15 cellular contexts compared by ENCODE assay signal in the genomic region with DNA sequence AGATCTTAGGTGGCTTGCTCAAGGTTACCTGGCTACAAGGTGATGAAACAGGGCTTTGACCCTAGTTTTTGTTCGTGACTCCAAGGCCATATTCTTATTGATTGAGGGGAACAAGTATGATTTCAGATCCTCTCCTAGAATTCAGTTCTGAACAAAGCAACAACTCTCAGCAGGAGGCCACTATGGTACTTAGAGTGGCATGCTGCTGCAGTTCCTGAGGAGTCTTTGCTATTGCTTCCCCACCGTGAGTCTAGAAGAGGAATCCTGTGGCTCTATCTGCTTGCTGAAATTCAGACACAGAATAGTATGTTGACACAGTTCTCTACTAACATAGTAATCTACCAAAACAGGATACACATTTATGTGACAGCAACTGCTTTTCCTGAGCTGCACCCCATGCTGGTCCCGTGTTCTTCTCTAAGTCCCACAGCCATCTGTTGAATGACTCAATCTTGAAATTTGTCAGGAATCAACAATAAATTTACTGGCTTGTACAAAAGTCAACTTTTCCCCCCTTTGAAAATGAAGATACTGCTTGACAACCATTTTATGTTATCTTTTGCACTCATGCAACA. TPM values are rescaled to one million over a fixed set of nuclear protein-coding genes. Genes with fewer than 3 reads are reported as not detected.
DNase-seq lines count a peak whose midpoint lies in the region; ATAC-seq, FAIRE-seq and TF ChIP-seq lines count a peak whose summit lies in the region.
"Had no signal": no experiment of that assay in that cellular context is flagged by ENCODE, and none has a peak within 500 bp of the region (broad histone marks: within the 10 kb centered on the region; RNA-seq: fewer than 3 reads in every experiment).

No MANE protein-coding gene starts in this region.

- H2BK15ac ChIP-seq in H1 (ENCODE audit: low read length): no peak overlapping the region

- no peak for TF ChIP-seq RAD21 in H1 (IDR thresholded peaks at IDR 0.05 in 1 of 2, conservative IDR thresholded peaks at IDR 0.05 in 1 of 2; ENCODE audit: low read depth in 2 of 2, low read length in 2 of 2)

- H3K4me3 ChIP-seq in H1 (ENCODE audit: extremely low read depth in 1 of 4, insufficient read depth in 2 of 4, low read depth in 3 of 4, low read length in 4 of 4): no peak overlapping the region
- no peak overlapping the region for H3K4me3 ChIP-seq in neutrophil (ENCODE audit: low read depth in 1 of 2, low read length in 1 of 2)
- H3K4me3 ChIP-seq: sigmoid colon had no signal

- H2BK120ac ChIP-seq in H1 (replicated peaks; ENCODE audit: low read depth, low read length): no peak overlapping the region

- H4K8ac ChIP-seq in H1 (ENCODE audit: extremely low read depth, insufficient read depth, low read length): no peak overlapping the region

- H4K5ac ChIP-seq in H1 (ENCODE audit: insufficient read length, low read depth, low read length): no peak overlapping the region

- no peak for TF ChIP-seq EP300 in H1 (IDR thresholded peaks at IDR 0.05; ENCODE audit: borderline replicate concordance in 1 of 2, low read depth in 2 of 2, low read length in 2 of 2)

- H2BK20ac ChIP-seq in H1 (ENCODE audit: low read length): no peak overlapping the region

- H3K9me3 ChIP-seq in H1 (ENCODE audit: insufficient read depth in 2 of 2, low read depth in 1 of 2, low read length in 1 of 2) (no peaks in the 10 kb centered on the region), neutrophil (no peaks in the 10 kb centered on the region)
- H3K9me3 ChIP-seq: sigmoid colon had no signal

- H3K4me2 ChIP-seq in H1 (ENCODE audit: insufficient read depth in 1 of 2, low read depth in 2 of 2, low read length in 2 of 2): peak overlapping the region in 1 of 2 experiments; percentile 9; a peak in 1 of 4 replicates

- TF ChIP-seq CTCF in H1 (IDR thresholded peaks at IDR 0.05; ENCODE audit: control extremely low read depth in 1 of 3, insufficient read depth in 1 of 3, low read depth in 1 of 3, low read length in 3 of 3): no peak
- TF ChIP-seq CTCF in neutrophil (IDR thresholded peaks at IDR 0.05): no peak

- H3K14ac ChIP-seq in H1 (ENCODE audit: insufficient read length): no peak overlapping the region

- H3K27me3 ChIP-seq in H1 (replicated peaks in 1 of 4; ENCODE audit: control insufficient read depth in 3 of 4, extremely low read depth in 1 of 4, insufficient read depth in 3 of 4, low read length in 3 of 4) (no peaks in the 10 kb centered on the region), neutrophil (no peaks in the 10 kb centered on the region)
- H3K27me3 ChIP-seq: sigmoid colon had no signal

- H3K4me1 ChIP-seq in H1 (replicated peaks in 1 of 4; ENCODE audit: control insufficient read depth in 3 of 4, insufficient read depth in 4 of 4, low read length in 3 of 4): peaks cover 5 to 12% (median 9%) of the 10 kb centered on the region in 4 experiments; a peak in 5 of 7 replicates
- peaks cover 67 to 74% of the 10 kb centered on the region in 2 experiments for H3K4me1 ChIP-seq in neutrophil (ENCODE audit: control insufficient read depth in 1 of 2, insufficient read depth in 1 of 2, low read depth in 1 of 2, low read length in 1 of 2)

- no peak overlapping the region for H3K18ac ChIP-seq in H1 (ENCODE audit: extremely low read depth, low read length)

- 0 out of 2 replicates have a peak overlapping the region, but pooled peaks have one; percentile 86 for H2AK5ac ChIP-seq in H1 (ENCODE audit: low read depth, low read length)

- H2BK12ac ChIP-seq in H1 (ENCODE audit: low read depth, low read length): peak overlapping the region; percentile 87; the same call in 1 of the 2 replicates

- H2BK5ac ChIP-seq in H1 (ENCODE audit: low read depth, low read length): 0 out of 2 replicates have a peak overlapping the region, but pooled peaks have one; percentile 74

- no peak overlapping the region for H3K23ac ChIP-seq in H1 (ENCODE audit: insufficient read length)

- no peak overlapping the region for H3K4ac ChIP-seq in H1 (replicated peaks; ENCODE audit: insufficient read length, low read depth, low read length)

- H2AFZ ChIP-seq in H1 (ENCODE audit: low read length): no peak overlapping the region

- H3K79me2 ChIP-seq in H1 (ENCODE audit: control insufficient read depth in 1 of 2, insufficient read depth in 2 of 2, low read length in 2 of 2): peaks cover 9 to 79% of the 10 kb centered on the region in 2 experiments; a peak in 3 of 4 replicates

- DNase-seq in ELR (ENCODE audit: low read depth) (peak; percentile 66), MV-4-11 (lab: John Stamatoyannopoulos, UW) (peak; percentile 15), H1 (ENCODE audit: low read depth in 1 of 2, low spot score in 2 of 2) (no peak), NCI-H1417 (lab: John Stamatoyannopoulos, UW) (no peak), DMS53 treated with DMSO at 0.1 percent for 48 hours (lab: John Stamatoyannopoulos, UW; ENCODE audit: unreplicated experiment) (no peak)
- DNase-seq: activated T-cell treated with anti-CD3 and anti-CD28 coated beads for 4 hours; cerebellar nuclear complex; DMS79 treated with DMSO at 0.1 percent for 48 hours; head of caudate nucleus; NCI-H187; NK-92 treated with Interleukin-12 subunit alpha and Interleukin-12 subunit beta, amount 100 ng/mL, for 24 hours; sigmoid colon had no signal

- H4K91ac ChIP-seq in H1 (replicated peaks; ENCODE audit: insufficient read length, low read length): no peak overlapping the region

- H3K36me3 ChIP-seq in H1 (ENCODE audit: control insufficient read depth in 2 of 4, insufficient read depth in 4 of 4, low read length in 3 of 4): no peaks in the 10 kb centered on the region
- no peaks in the 10 kb centered on the region for H3K36me3 ChIP-seq in neutrophil
- H3K36me3 ChIP-seq: sigmoid colon had no signal

- CTCF ChIA-PET in H1 (lab: Charles Lee; ENCODE audit: partially characterized antibody): interaction anchor here (1.1 kb wide), 1 partner anchor 16 kb away, joined by 4 read pairs; no protein-coding TSS in a partner anchor

- TF ChIP-seq POLR2A in H1 (IDR thresholded peaks at IDR 0.05; ENCODE audit: control extremely low read depth in 1 of 2, low read depth in 2 of 2, low read length in 2 of 2): no peak

- peaks cover 10% of the 10 kb centered on the region; the same call in 1 of the 2 replicates for H3K23me2 ChIP-seq in H1 (ENCODE audit: low read depth, low read length)

- POLR2A ChIA-PET in H1 (lab: Charles Lee; ENCODE audit: partially characterized antibody): interaction anchor here (0.7 kb wide), 2 partner anchors 9 to 10 kb away, joined by 3 to 4 read pairs; no protein-coding TSS in a partner anchor

- ATAC-seq in HG03439 (IDR thresholded peaks at IDR 0.05; ENCODE audit: unreplicated experiment) (no peak), GM19035 (IDR thresholded peaks at IDR 0.05; ENCODE audit: unreplicated experiment) (no peak)

- no peak overlapping the region for H3K56ac ChIP-seq in H1 (replicated peaks; ENCODE audit: insufficient read length, low read depth, low read length)

- WGBS in H1 (ENCODE audit: extremely low coverage in 1 of 2, insufficient coverage in 1 of 2, insufficient read length in 1 of 2, insufficient replicate concordance in 2 of 2, low coverage in 1 of 2, low lambda C conversion rate in 2 of 2, missing lambda C conversion rate in 1 of 2), 2 experiments: 87% methylated on average over 3 of the region's 3 CpGs; no CpG with 5 or more reads in 1 of the 2 experiments

- FAIRE-seq in H1 (lab: Jason Lieb, UNC): no peak

- H3K27ac ChIP-seq in H1 (ENCODE audit: low read depth, low read length) (no peak overlapping the region), neutrophil (peak overlapping the region; percentile 79)
- H3K27ac ChIP-seq: sigmoid colon had no signal

- H4K20me1 ChIP-seq in H1 (replicated peaks in 1 of 2; ENCODE audit: control insufficient read depth in 1 of 2, insufficient read depth in 2 of 2, low read length in 2 of 2): peaks cover 0 to 7% of the 10 kb centered on the region in 2 experiments

- H3K79me1 ChIP-seq in H1 (ENCODE audit: low read depth, low read length): peaks cover 22% of the 10 kb centered on the region

- H3K9ac ChIP-seq in H1 (replicated peaks in 1 of 4; ENCODE audit: extremely low read depth in 1 of 4, low read depth in 3 of 4, low read length in 3 of 4): no peak overlapping the region; a peak in 1 of 7 replicates

TF ChIP-seq in H1, 55 proteins besides CTCF, POLR2A, EP300 and RAD21 (continues in another document):
- TF ChIP-seq, protein P1, sequence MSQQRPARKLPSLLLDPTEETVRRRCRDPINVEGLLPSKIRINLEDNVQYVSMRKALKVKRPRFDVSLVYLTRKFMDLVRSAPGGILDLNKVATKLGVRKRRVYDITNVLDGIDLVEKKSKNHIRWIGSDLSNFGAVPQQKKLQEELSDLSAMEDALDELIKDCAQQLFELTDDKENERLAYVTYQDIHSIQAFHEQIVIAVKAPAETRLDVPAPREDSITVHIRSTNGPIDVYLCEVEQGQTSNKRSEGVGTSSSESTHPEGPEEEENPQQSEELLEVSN (IDR thresholded peaks at IDR 0.05): no peak
- TF ChIP-seq ZNF274 (IDR thresholded peaks at IDR 0.05; ENCODE audit: borderline replicate concordance, extremely low read depth, low read length) (no peak), KDM5A (IDR thresholded peaks at IDR 0.05; ENCODE audit: low read length) (no peak), YY1 (IDR thresholded peaks at IDR 0.05; ENCODE audit: low read depth, low read length) (no peak), MAX (IDR thresholded peaks at IDR 0.05) (no peak)

RNA-seq across cellular contexts. Expression of gene TGFBRAP1, which starts 4.1 kb away (rescaled TPM):
- total RNA-seq in H1 (2021; fragmentation: NEBNext Ultra II Directional; extraction: Animal tissue kit (Norgen Biotek cat#: 25700)): 20.2 and 21.9 TPM in 2 replicates
- 11.2 and 11.7 TPM in 2 replicates for polyA plus RNA-seq in H1 (2011; rRNA removed)
- 10.0 TPM for polyA plus RNA-seq in H1 (2011; cell fraction: cytosol; rRNA removed)
- 13.4 TPM for polyA plus RNA-seq in H1 (2011; cell fraction: nucleus; rRNA removed)
- 11.0 to 13.4 TPM (median 12.8 TPM) in 4 replicates for polyA plus RNA-seq in H1 (2012, experiment 1 of 2)
- polyA plus RNA-seq in H1 (2012, experiment 2 of 2): 5.6 TPM
- 9.6 TPM for polyA plus RNA-seq in H1 (2013, experiment 1 of 2)
- 10.2 TPM for polyA plus RNA-seq in H1 (2013, experiment 2 of 2)
- 16.0 and 18.8 TPM in 2 replicates for polyA minus RNA-seq in H1 (2011; rRNA and poly(A)+ RNA removed)
- polyA minus RNA-seq in H1 (2011; cell fraction: cytosol; rRNA and poly(A)+ RNA removed): 12.4 TPM
- 12.7 TPM for polyA minus RNA-seq in H1 (2011; cell fraction: nucleus; rRNA and poly(A)+ RNA removed)

RNA-seq across cellular contexts. Expression of gene C2orf49, which starts 11.9 kb away (rescaled TPM):
- 14.4 and 19.9 TPM in 2 replicates for total RNA-seq in H1 (2021; fragmentation: NEBNext Ultra II Directional; extraction: Animal tissue kit (Norgen Biotek cat#: 25700))
- 3.9 and 5.6 TPM in 2 replicates for polyA plus RNA-seq in H1 (2011; rRNA removed)
- polyA plus RNA-seq in H1 (2011; cell fraction: cytosol; rRNA removed): 12.0 TPM
- polyA plus RNA-seq in H1 (2011; cell fraction: nucleus; rRNA removed): 2.0 TPM
- 10.9 to 15.4 TPM (median 12.8 TPM) in 4 replicates for polyA plus RNA-seq in H1 (2012, experiment 1 of 2)
- polyA plus RNA-seq in H1 (2012, experiment 2 of 2): 3.7 TPM
- polyA plus RNA-seq in H1 (2013, experiment 1 of 2): 18.3 TPM
- polyA plus RNA-seq in H1 (2013, experiment 2 of 2): 16.8 TPM
- polyA minus RNA-seq in H1 (2011; rRNA and poly(A)+ RNA removed): 4.5 and 4.8 TPM in 2 replicates
- 5.4 TPM for polyA minus RNA-seq in H1 (2011; cell fraction: cytosol; rRNA and poly(A)+ RNA removed)
- 11.3 TPM for polyA minus RNA-seq in H1 (2011; cell fraction: nucleus; rRNA and poly(A)+ RNA removed)

Comparison
In these comparisons a context has a peak if more than half of its experiments do, and no peak if none do; other contexts are left out.
1. DNase-seq: peak in ELR (single experiment) and MV-4-11 (single experiment); none in H1 (0 of 2), NCI-H1417 (0 of 3) and DMS53 treated with DMSO at 0.1 percent for 48 hours (single experiment).